ENCODE assay signal across 10 cellular contexts in genomic region chr12:62848418-62848817, GRCh38.
A peak's percentile ranks its signal among the peaks of the same experiment; 100 is the strongest.
DNase-seq lines count a peak whose midpoint lies in the region; ATAC-seq and TF ChIP-seq lines count a peak whose summit lies in the region.
"Had no signal": no experiment of that assay in that cellular context is flagged by ENCODE, and none has a peak within 500 bp of the region (broad histone marks: within the 10 kb centered on the region; RNA-seq: fewer than 3 reads in every experiment).

No MANE protein-coding gene starts in this region.

- WGBS in esophagus squamous epithelium, 2 donors: 26 to 29% methylated on average over 1 to 2 of the region's 2 CpGs

- H3K27ac ChIP-seq in lower lobe of right lung (no peak overlapping the region), esophagus squamous epithelium (no peak overlapping the region), ascending aorta (peak overlapping the region in 1 of 2 donors; percentile 21)
- H3K27ac ChIP-seq: prostate gland had no signal

- H3K4me1 ChIP-seq in lower lobe of right lung (peaks cover 7% of the 10 kb centered on the region), esophagus squamous epithelium (no peaks in the 10 kb centered on the region), ascending aorta (peaks cover 0 to 10% of the 10 kb centered on the region in 2 donors)
- H3K4me1 ChIP-seq: prostate gland had no signal

- peak; percentile 55 for ATAC-seq in GM18519 (IDR thresholded peaks at IDR 0.05; ENCODE audit: low FRiP score, unreplicated experiment)
- peak; percentile 90 for ATAC-seq in SK-N-SH treated with all-trans-retinoic acid at 6 μM for 48 hours
- ATAC-seq in lower lobe of right lung: peak; percentile 26 to 29
- no peak for ATAC-seq in GM18861 (IDR thresholded peaks at IDR 0.05; ENCODE audit: unreplicated experiment)

- TF ChIP-seq CTCF in lower lobe of right lung (IDR thresholded peaks at IDR 0.05) (no peak), esophagus squamous epithelium (IDR thresholded peaks at IDR 0.05) (no peak), ascending aorta (IDR thresholded peaks at IDR 0.05) (no peak)

- DNase-seq in CD1c-positive myeloid dendritic cell (ENCODE audit: extremely low spot score) (peak; percentile 8), lower lobe of right lung (no peak), esophagus squamous epithelium (lab: John Stamatoyannopoulos, UW) (no peak), SK-N-DZ (ENCODE audit: low spot score) (no peak), ascending aorta (ENCODE audit: low spot score in 2 of 2) (no peak)
- DNase-seq: substantia nigra had no signal

- intact Hi-C loops in lower lobe of right lung (cut with DNase I) (no loop called here), esophagus squamous epithelium (cut with DNase I) (no loop called here), ascending aorta (cut with DNase I) (no loop called here)

- H3K27me3 ChIP-seq in lower lobe of right lung (ENCODE audit: low read depth): no peaks in the 10 kb centered on the region
- no peaks in the 10 kb centered on the region for H3K27me3 ChIP-seq in esophagus squamous epithelium
- no peaks in the 10 kb centered on the region for H3K27me3 ChIP-seq in ascending aorta

- no peak for TF ChIP-seq POLR2A in esophagus squamous epithelium (IDR thresholded peaks at IDR 0.05)

- H3K4me3 ChIP-seq in lower lobe of right lung: no peak overlapping the region
- H3K4me3 ChIP-seq in esophagus squamous epithelium: no peak overlapping the region
- H3K4me3 ChIP-seq in ascending aorta: no peak overlapping the region
- H3K4me3 ChIP-seq: prostate gland had no signal

- H3K9me3 ChIP-seq in lower lobe of right lung (no peaks in the 10 kb centered on the region), esophagus squamous epithelium (no peaks in the 10 kb centered on the region), ascending aorta (no peaks in the 10 kb centered on the region)
- H3K9me3 ChIP-seq: prostate gland had no signal

- H3K36me3 ChIP-seq in lower lobe of right lung (no peaks in the 10 kb centered on the region), esophagus squamous epithelium (no peaks in the 10 kb centered on the region), ascending aorta (no peaks in the 10 kb centered on the region)
- H3K36me3 ChIP-seq: prostate gland had no signal

TF ChIP-seq in SK-N-SH treated with all-trans-retinoic acid at 6 μM for 48 hours, 23 proteins besides CTCF, POLR2A, EP300 and RAD21:
- no peak for TF ChIP-seq RARB (CRISPR knock-in tag; IDR thresholded peaks at IDR 0.05)
- TF ChIP-seq ZNF8 (CRISPR knock-in tag; IDR thresholded peaks at IDR 0.05): no peak
- no peak for TF ChIP-seq ISL1 (CRISPR knock-in tag; IDR thresholded peaks at IDR 0.05)
